8 cellular contexts compared by ENCODE assay signal in genomic region chr14:93103392-93104080, GRCh38. TPM values are rescaled to one million over a fixed set of nuclear protein-coding genes. Genes with fewer than 3 reads are reported as not detected.
DNase-seq lines count a peak whose midpoint lies in the region; ATAC-seq, FAIRE-seq and TF ChIP-seq lines count a peak whose summit lies in the region.

No MANE protein-coding gene starts in this region.

- H3K4me1 ChIP-seq in Peyer's patch: peaks cover 11 to 62% (median 16%) of the 10 kb centered on the region in 4 donors
- peaks cover 17 to 26% (median 20%) of the 10 kb centered on the region in 3 donors for H3K4me1 ChIP-seq in pancreas

- H3K36me3 ChIP-seq in Peyer's patch: no peaks in the 10 kb centered on the region
- H3K36me3 ChIP-seq in pancreas: no peaks in the 10 kb centered on the region

- peaks cover 65% of the 10 kb centered on the region for H3K4me1 Mint-ChIP-seq in activated naive CD4-positive, alpha-beta T cell treated with anti-CD3 and anti-CD28 coated beads, Interleukin-2, amount 10 ng/mL, durations not matched to agents 7 days and 5 days

- no peak for TF ChIP-seq POLR2A in Peyer's patch (IDR thresholded peaks at IDR 0.05)

- DNase-seq in NCI-H2029 (lab: John Stamatoyannopoulos, UW): peak; percentile 54
- DNase-seq in NCI-H2029 treated with DMSO at 0.1 percent for 48 hours (lab: John Stamatoyannopoulos, UW): no peak
- DNase-seq in Peyer's patch: peak; percentile 73 to 92 (median 89)
- peak; percentile 91 for DNase-seq in activated naive CD4-positive, alpha-beta T cell treated with anti-CD3 and anti-CD28 coated beads, Interleukin-2, amount 10 ng/mL, durations not matched to agents 7 days and 5 days
- peak in 1 of 6 donors; percentile 35 for DNase-seq in pancreas
- DNase-seq in head of caudate nucleus: no peak
- DNase-seq in AG08395 (ENCODE audit: low spot score): no peak

- peaks cover 5% of the 10 kb centered on the region for H3K36me3 Mint-ChIP-seq in activated naive CD4-positive, alpha-beta T cell treated with anti-CD3 and anti-CD28 coated beads, Interleukin-2, amount 10 ng/mL, durations not matched to agents 7 days and 5 days

- ATAC-seq in HG02973 (IDR thresholded peaks at IDR 0.05; ENCODE audit: unreplicated experiment) (peak; percentile 89), pancreas (peak in 3 of 4 donors; percentile 33 to 66 (median 49))

- H3K9me3 ChIP-seq in Peyer's patch (no peaks in the 10 kb centered on the region), pancreas (no peaks in the 10 kb centered on the region)

- H3K27ac ChIP-seq in Peyer's patch (peak overlapping the region; percentile 48 to 80 (median 67)), pancreas (no peak overlapping the region)

- no peaks in the 10 kb centered on the region for H3K27me3 ChIP-seq in Peyer's patch
- no peaks in the 10 kb centered on the region for H3K27me3 ChIP-seq in pancreas

- H3K9me3 Mint-ChIP-seq in activated naive CD4-positive, alpha-beta T cell treated with anti-CD3 and anti-CD28 coated beads, Interleukin-2, amount 10 ng/mL, durations not matched to agents 7 days and 5 days: no peaks in the 10 kb centered on the region

- intact Hi-C loops in pancreas (cut with DNase I) (loop anchor here in 1 of 3 donors (10.0 kb wide), 1 partner anchor 149 kb away; no protein-coding TSS in a partner anchor), head of caudate nucleus (cut with DNase I) (no loop called here)

- H3K27ac Mint-ChIP-seq in activated naive CD4-positive, alpha-beta T cell treated with anti-CD3 and anti-CD28 coated beads, Interleukin-2, amount 10 ng/mL, durations not matched to agents 7 days and 5 days: peak overlapping the region; percentile 97

- H3K4me3 ChIP-seq in Peyer's patch (peak overlapping the region; percentile 4 to 18 (median 6)), pancreas (no peak overlapping the region)

- TF ChIP-seq CTCF in Peyer's patch (IDR thresholded peaks at IDR 0.05) (no peak), pancreas (IDR thresholded peaks at IDR 0.05) (no peak)

- H3K27me3 Mint-ChIP-seq in activated naive CD4-positive, alpha-beta T cell treated with anti-CD3 and anti-CD28 coated beads, Interleukin-2, amount 10 ng/mL, durations not matched to agents 7 days and 5 days: no peaks in the 10 kb centered on the region

- CTCF ChIA-PET in activated naive CD4-positive, alpha-beta T cell treated with anti-CD3 and anti-CD28 coated beads, Interleukin-2, amount 10 ng/mL, durations not matched to agents 7 days and 5 days (lab: Charles Lee): interaction anchor here (0.6 to 3.2 kb wide), 3 partner anchors 10 to 96 kb away, joined by 4 to 21 read pairs (median 14); no protein-coding TSS in a partner anchor

- no peak for FAIRE-seq in pancreas (lab: Jason Lieb, UNC)

- 90 to 92% methylated on average over 9 of the region's 9 CpGs for WGBS in pancreas, 2 donors

- H3K4me3 Mint-ChIP-seq in activated naive CD4-positive, alpha-beta T cell treated with anti-CD3 and anti-CD28 coated beads, Interleukin-2, amount 10 ng/mL, durations not matched to agents 7 days and 5 days: peak overlapping the region; percentile 70

RNA-seq across cellular contexts. Expression of gene ITPK1, which starts 12.2 kb away (rescaled TPM):
- total RNA-seq in Peyer's patch (100 to 1,000 TPM; 132 to 172 (median 157) TPM), pancreas (10 to 100 TPM; 31.0 to 38.3 (median 34.5) TPM)
- polyA plus RNA-seq in pancreas: 10 to 100 TPM; 23.2 to 30.4 TPM

Comparison
In these comparisons a context has a peak if more than half of its experiments do, and no peak if none do; other contexts are left out.
1. DNase-seq: peak in NCI-H2029 (single experiment), Peyer's patch (3 of 3) and activated naive CD4-positive, alpha-beta T cell treated with anti-CD3 and anti-CD28 coated beads, Interleukin-2, amount 10 ng/mL, durations not matched to agents 7 days and 5 days (single experiment); none in NCI-H2029 treated with DMSO at 0.1 percent for 48 hours (single experiment), head of caudate nucleus (0 of 42) and AG08395 (single experiment).
2. H3K27ac ChIP-seq: peak in Peyer's patch (4 of 4); none in pancreas (0 of 4).
3. H3K4me3 ChIP-seq: peak in Peyer's patch (4 of 4); none in pancreas (0 of 4).